Comparison of ENCODE assay signal across 2 cellular contexts in the genomic region with DNA sequence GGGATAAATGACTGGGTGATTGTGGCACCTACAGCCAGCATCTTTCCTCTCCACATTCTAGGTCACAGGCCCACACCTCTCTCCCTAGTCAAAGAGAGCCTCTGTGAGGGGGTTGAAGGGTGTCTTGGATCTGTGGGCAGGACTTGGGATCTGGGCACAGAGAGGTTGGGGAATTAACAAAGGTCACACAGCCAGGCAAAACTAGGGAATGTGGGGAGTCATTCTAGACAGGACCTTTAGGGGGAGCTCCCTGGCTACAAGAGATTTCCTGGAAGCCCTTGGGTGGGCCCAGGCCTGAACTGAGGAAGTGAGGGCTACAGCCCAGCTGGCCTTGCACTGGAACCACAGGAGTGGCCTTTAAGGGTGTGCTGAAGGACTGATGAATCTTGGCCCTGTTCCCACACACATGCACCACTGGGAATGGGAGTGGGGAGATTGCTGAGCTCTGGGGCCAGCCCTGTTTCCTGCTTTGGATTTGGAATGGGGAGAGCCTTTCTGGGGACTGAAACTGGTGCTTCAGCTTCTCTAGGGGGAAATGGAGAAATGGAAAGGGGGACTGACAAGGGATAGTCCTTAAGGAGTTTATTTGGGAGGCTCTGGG.
TF ChIP-seq lines count a peak whose summit lies in the region.

No MANE protein-coding gene starts in this region.

TF ChIP-seq in IMR-90, 13 proteins besides CTCF, POLR2A, EP300 and RAD21:
- TF ChIP-seq RCOR1 (IDR thresholded peaks at IDR 0.05; ENCODE audit: insufficient replicate concordance, low read length) (peak; percentile 94), BHLHE40 (IDR thresholded peaks at IDR 0.05; ENCODE audit: low read depth, low read length) (no peak), FOS (IDR thresholded peaks at IDR 0.05; ENCODE audit: low read depth, low read length) (no peak), CEBPB (IDR thresholded peaks at IDR 0.05; ENCODE audit: low read depth, low read length) (no peak), CHD1 (IDR thresholded peaks at IDR 0.05; ENCODE audit: low read depth, low read length) (no peak), SMC3 (IDR thresholded peaks at IDR 0.05; ENCODE audit: low read depth, low read length) (peak; percentile 59), MAZ (IDR thresholded peaks at IDR 0.05; ENCODE audit: borderline replicate concordance, low read depth, low read length) (no peak), MXI1 (IDR thresholded peaks at IDR 0.05; ENCODE audit: borderline replicate concordance, low read depth, low read length) (peak; percentile 35; the same call in 1 of the 2 replicates), RFX5 (IDR thresholded peaks at IDR 0.05; ENCODE audit: low read depth, low read length) (no peak), MAFK (IDR thresholded peaks at IDR 0.05; ENCODE audit: low read depth, low read length) (no peak)

TF ChIP-seq in SK-N-SH, 30 proteins besides CTCF, POLR2A, EP300 and RAD21:
- TF ChIP-seq CHD2 (IDR thresholded peaks at IDR 0.05; ENCODE audit: low read length, partially characterized antibody) (peak; percentile 24), POLR2AphosphoS5 (IDR thresholded peaks at IDR 0.05; ENCODE audit: low read depth, low read length) (peak; percentile 22), FOXJ3 (CRISPR knock-in tag; IDR thresholded peaks at IDR 0.05) (no peak), RCOR1 (IDR thresholded peaks at IDR 0.05; ENCODE audit: low read length) (peak; percentile 75), RFX5 (IDR thresholded peaks at IDR 0.05; ENCODE audit: low read length) (peak; percentile 44; the same call in 1 of the 2 replicates), TCF12 (IDR thresholded peaks at IDR 0.05) (peak; percentile 67), NFIC (IDR thresholded peaks at IDR 0.05; ENCODE audit: borderline replicate concordance) (peak; percentile 79), FOXM1 (IDR thresholded peaks at IDR 0.05; ENCODE audit: low read depth) (no peak), JUND (IDR thresholded peaks at IDR 0.05) (peak; percentile 6; the same call in 1 of the 2 replicates), ELF1 (IDR thresholded peaks at IDR 0.05) (peak; percentile 30; the same call in 1 of the 2 replicates), GATA2 (CRISPR knock-in tag; IDR thresholded peaks at IDR 0.05) (no peak), FOSL2 (IDR thresholded peaks at IDR 0.05; ENCODE audit: borderline replicate concordance, low read depth) (no peak), SMC3 (IDR thresholded peaks at IDR 0.05; ENCODE audit: low read depth, low read length) (peak; percentile 77), TEAD4 (IDR thresholded peaks at IDR 0.05; ENCODE audit: borderline replicate concordance, insufficient read depth) (no peak), NRF1 (IDR thresholded peaks at IDR 0.05; ENCODE audit: low read depth, low read length) (no peak), GABPA (IDR thresholded peaks at IDR 0.05; ENCODE audit: low read depth) (no peak), EZH2phosphoT487 (IDR thresholded peaks at IDR 0.05; ENCODE audit: borderline replicate concordance, low read depth) (no peak), RXRA (IDR thresholded peaks at IDR 0.05; ENCODE audit: borderline replicate concordance, low read depth) (no peak), MEF2A (IDR thresholded peaks at IDR 0.05; ENCODE audit: borderline replicate concordance, low read depth) (no peak), MXI1 (IDR thresholded peaks at IDR 0.05; ENCODE audit: low read depth, low read length) (peak; percentile 71), SIN3A (IDR thresholded peaks at IDR 0.05; ENCODE audit: borderline replicate concordance, low read depth, low read length) (no peak), TAF1 (IDR thresholded peaks at IDR 0.05; ENCODE audit: borderline replicate concordance, low read depth, low read length) (0 out of 2 replicates have a peak, but pooled peaks have one; percentile 18), YY1 (IDR thresholded peaks at IDR 0.05; ENCODE audit: low read depth) (no peak)
- TF ChIP-seq, protein P1, sequence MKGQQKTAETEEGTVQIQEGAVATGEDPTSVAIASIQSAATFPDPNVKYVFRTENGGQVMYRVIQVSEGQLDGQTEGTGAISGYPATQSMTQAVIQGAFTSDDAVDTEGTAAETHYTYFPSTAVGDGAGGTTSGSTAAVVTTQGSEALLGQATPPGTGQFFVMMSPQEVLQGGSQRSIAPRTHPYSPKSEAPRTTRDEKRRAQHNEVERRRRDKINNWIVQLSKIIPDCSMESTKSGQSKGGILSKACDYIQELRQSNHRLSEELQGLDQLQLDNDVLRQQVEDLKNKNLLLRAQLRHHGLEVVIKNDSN (IDR thresholded peaks at IDR 0.05; ENCODE audit: borderline replicate concordance, low read depth) = no peak
- TF ChIP-seq, protein P2, sequence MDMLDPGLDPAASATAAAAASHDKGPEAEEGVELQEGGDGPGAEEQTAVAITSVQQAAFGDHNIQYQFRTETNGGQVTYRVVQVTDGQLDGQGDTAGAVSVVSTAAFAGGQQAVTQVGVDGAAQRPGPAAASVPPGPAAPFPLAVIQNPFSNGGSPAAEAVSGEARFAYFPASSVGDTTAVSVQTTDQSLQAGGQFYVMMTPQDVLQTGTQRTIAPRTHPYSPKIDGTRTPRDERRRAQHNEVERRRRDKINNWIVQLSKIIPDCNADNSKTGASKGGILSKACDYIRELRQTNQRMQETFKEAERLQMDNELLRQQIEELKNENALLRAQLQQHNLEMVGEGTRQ (IDR thresholded peaks at IDR 0.05; ENCODE audit: borderline replicate concordance, low read depth, low read length) = 0 out of 2 replicates have a peak, but pooled peaks have one; percentile 1
- TF ChIP-seq, protein P3, sequence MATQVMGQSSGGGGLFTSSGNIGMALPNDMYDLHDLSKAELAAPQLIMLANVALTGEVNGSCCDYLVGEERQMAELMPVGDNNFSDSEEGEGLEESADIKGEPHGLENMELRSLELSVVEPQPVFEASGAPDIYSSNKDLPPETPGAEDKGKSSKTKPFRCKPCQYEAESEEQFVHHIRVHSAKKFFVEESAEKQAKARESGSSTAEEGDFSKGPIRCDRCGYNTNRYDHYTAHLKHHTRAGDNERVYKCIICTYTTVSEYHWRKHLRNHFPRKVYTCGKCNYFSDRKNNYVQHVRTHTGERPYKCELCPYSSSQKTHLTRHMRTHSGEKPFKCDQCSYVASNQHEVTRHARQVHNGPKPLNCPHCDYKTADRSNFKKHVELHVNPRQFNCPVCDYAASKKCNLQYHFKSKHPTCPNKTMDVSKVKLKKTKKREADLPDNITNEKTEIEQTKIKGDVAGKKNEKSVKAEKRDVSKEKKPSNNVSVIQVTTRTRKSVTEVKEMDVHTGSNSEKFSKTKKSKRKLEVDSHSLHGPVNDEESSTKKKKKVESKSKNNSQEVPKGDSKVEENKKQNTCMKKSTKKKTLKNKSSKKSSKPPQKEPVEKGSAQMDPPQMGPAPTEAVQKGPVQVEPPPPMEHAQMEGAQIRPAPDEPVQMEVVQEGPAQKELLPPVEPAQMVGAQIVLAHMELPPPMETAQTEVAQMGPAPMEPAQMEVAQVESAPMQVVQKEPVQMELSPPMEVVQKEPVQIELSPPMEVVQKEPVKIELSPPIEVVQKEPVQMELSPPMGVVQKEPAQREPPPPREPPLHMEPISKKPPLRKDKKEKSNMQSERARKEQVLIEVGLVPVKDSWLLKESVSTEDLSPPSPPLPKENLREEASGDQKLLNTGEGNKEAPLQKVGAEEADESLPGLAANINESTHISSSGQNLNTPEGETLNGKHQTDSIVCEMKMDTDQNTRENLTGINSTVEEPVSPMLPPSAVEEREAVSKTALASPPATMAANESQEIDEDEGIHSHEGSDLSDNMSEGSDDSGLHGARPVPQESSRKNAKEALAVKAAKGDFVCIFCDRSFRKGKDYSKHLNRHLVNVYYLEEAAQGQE (IDR thresholded peaks at IDR 0.05; ENCODE audit: low read depth, low read length) = peak; percentile 43; the same call in 1 of the 2 replicates
- TF ChIP-seq, protein P4, sequence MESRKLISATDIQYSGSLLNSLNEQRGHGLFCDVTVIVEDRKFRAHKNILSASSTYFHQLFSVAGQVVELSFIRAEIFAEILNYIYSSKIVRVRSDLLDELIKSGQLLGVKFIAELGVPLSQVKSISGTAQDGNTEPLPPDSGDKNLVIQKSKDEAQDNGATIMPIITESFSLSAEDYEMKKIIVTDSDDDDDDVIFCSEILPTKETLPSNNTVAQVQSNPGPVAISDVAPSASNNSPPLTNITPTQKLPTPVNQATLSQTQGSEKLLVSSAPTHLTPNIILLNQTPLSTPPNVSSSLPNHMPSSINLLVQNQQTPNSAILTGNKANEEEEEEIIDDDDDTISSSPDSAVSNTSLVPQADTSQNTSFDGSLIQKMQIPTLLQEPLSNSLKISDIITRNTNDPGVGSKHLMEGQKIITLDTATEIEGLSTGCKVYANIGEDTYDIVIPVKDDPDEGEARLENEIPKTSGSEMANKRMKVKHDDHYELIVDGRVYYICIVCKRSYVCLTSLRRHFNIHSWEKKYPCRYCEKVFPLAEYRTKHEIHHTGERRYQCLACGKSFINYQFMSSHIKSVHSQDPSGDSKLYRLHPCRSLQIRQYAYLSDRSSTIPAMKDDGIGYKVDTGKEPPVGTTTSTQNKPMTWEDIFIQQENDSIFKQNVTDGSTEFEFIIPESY (IDR thresholded peaks at IDR 0.05; ENCODE audit: borderline replicate concordance, low read depth) = 0 out of 2 replicates have a peak, but pooled peaks have one; percentile 20
- TF ChIP-seq, protein P5, sequence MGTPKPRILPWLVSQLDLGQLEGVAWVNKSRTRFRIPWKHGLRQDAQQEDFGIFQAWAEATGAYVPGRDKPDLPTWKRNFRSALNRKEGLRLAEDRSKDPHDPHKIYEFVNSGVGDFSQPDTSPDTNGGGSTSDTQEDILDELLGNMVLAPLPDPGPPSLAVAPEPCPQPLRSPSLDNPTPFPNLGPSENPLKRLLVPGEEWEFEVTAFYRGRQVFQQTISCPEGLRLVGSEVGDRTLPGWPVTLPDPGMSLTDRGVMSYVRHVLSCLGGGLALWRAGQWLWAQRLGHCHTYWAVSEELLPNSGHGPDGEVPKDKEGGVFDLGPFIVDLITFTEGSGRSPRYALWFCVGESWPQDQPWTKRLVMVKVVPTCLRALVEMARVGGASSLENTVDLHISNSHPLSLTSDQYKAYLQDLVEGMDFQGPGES (IDR thresholded peaks at IDR 0.05; ENCODE audit: low read depth, low read length) = no peak
- TF ChIP-seq, protein P6, sequence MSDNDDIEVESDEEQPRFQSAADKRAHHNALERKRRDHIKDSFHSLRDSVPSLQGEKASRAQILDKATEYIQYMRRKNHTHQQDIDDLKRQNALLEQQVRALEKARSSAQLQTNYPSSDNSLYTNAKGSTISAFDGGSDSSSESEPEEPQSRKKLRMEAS (IDR thresholded peaks at IDR 0.05; ENCODE audit: low read depth) = peak; percentile 35; the same call in 1 of the 2 replicates
- TF ChIP-seq, protein P7, sequence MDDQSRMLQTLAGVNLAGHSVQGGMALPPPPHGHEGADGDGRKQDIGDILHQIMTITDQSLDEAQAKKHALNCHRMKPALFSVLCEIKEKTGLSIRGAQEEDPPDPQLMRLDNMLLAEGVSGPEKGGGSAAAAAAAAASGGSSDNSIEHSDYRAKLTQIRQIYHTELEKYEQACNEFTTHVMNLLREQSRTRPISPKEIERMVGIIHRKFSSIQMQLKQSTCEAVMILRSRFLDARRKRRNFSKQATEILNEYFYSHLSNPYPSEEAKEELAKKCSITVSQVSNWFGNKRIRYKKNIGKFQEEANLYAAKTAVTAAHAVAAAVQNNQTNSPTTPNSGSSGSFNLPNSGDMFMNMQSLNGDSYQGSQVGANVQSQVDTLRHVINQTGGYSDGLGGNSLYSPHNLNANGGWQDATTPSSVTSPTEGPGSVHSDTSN (IDR thresholded peaks at IDR 0.05) = no peak
